Comparison of ENCODE assay signal across 1 cellular context in the genomic region with DNA sequence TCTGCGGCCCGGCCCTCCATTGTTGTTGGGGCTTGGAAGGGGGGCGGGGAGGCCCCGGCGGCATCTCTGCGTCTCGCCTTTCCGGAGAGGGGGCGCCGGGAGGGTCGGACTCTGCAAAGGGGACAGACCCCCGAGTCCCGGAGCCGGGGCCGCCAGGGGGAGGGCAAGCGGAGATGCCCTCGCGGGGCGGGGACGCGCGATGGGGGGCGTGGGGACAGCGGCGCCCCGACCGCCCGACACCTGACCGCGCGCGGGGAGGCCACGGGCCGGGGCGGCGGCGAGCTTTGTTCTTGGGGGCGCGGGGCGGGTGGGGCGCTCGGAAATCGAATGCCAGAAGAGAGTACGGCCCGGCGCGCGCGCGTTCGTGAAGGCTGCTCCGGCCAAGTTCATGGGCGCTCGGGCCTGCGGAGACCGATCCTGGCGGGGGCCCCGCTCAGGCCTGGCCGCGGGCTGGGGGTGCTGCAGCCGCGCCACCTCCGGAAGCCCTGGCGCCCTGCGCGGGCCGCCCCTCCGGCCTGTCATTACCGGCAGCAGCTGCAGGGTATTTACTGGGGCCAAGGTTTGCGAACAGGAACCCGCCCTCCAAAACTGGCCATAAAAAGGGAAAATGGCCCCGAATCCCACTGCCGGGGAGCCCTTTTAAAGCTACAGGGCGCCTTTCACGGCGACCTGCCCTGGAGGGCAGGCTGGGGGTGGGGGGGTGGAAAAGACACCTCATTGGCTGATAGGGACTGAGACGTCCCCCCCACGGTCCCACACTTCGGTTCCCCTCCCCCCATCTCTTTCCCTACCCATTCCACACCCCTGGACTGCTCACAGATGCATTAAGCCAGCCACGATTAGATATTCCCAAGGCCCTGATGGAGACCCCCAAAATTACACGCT.
TF ChIP-seq lines count a peak whose summit lies in the region.

No MANE protein-coding gene starts in this region.

TF ChIP-seq in IMR-90, 13 proteins besides CTCF, POLR2A, EP300 and RAD21 (continued from another document):
- TF ChIP-seq MAZ (IDR thresholded peaks at IDR 0.05; ENCODE audit: borderline replicate concordance, low read depth, low read length) (no peak), CEBPB (IDR thresholded peaks at IDR 0.05; ENCODE audit: low read depth, low read length) (no peak), RFX5 (IDR thresholded peaks at IDR 0.05; ENCODE audit: low read depth, low read length) (no peak), MXI1 (IDR thresholded peaks at IDR 0.05; ENCODE audit: borderline replicate concordance, low read depth, low read length) (no peak), FOS (IDR thresholded peaks at IDR 0.05; ENCODE audit: low read depth, low read length) (no peak), CHD1 (IDR thresholded peaks at IDR 0.05; ENCODE audit: low read depth, low read length) (no peak), SMC3 (IDR thresholded peaks at IDR 0.05; ENCODE audit: low read depth, low read length) (no peak)
- TF ChIP-seq, protein P1, sequence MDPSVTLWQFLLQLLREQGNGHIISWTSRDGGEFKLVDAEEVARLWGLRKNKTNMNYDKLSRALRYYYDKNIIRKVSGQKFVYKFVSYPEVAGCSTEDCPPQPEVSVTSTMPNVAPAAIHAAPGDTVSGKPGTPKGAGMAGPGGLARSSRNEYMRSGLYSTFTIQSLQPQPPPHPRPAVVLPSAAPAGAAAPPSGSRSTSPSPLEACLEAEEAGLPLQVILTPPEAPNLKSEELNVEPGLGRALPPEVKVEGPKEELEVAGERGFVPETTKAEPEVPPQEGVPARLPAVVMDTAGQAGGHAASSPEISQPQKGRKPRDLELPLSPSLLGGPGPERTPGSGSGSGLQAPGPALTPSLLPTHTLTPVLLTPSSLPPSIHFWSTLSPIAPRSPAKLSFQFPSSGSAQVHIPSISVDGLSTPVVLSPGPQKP (IDR thresholded peaks at IDR 0.05; ENCODE audit: borderline replicate concordance, low read depth, low read length), result no peak
- TF ChIP-seq, protein P2, sequence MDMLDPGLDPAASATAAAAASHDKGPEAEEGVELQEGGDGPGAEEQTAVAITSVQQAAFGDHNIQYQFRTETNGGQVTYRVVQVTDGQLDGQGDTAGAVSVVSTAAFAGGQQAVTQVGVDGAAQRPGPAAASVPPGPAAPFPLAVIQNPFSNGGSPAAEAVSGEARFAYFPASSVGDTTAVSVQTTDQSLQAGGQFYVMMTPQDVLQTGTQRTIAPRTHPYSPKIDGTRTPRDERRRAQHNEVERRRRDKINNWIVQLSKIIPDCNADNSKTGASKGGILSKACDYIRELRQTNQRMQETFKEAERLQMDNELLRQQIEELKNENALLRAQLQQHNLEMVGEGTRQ (IDR thresholded peaks at IDR 0.05; ENCODE audit: low read depth, low read length), result no peak
